8 cellular contexts compared by ENCODE assay signal in genomic region chr7:112080441-112080840, GRCh38.
DNase-seq lines count a peak whose midpoint lies in the region; ATAC-seq and TF ChIP-seq lines count a peak whose summit lies in the region.

No MANE protein-coding gene starts in this region.

- H3K4me3 ChIP-seq in right atrium auricular region (no peak overlapping the region), foreskin fibroblast (ENCODE audit: low read depth in 1 of 2, low read length in 2 of 2) (no peak overlapping the region)

- no peak for TF ChIP-seq CTCF in right atrium auricular region (IDR thresholded peaks at IDR 0.05)
- TF ChIP-seq CTCF in foreskin fibroblast (IDR thresholded peaks at IDR 0.05; ENCODE audit: low read depth, low read length), result no peak

- no peaks in the 10 kb centered on the region for H3K27me3 ChIP-seq in right atrium auricular region

- peaks cover 0 to 16% of the 10 kb centered on the region in 2 donors for H3K4me1 ChIP-seq in right atrium auricular region

- no peaks in the 10 kb centered on the region for H3K9me3 ChIP-seq in right atrium auricular region

- intact Hi-C loops in Right ventricle myocardium superior (cut with DNase I), result no loop called here

- ATAC-seq in Right ventricle myocardium superior (ENCODE audit: poor library complexity) (peak; percentile 64), HG03097 (IDR thresholded peaks at IDR 0.05; ENCODE audit: low FRiP score, unreplicated experiment) (peak; percentile 90)

- DNase-seq in Right ventricle myocardium superior (no peak), right atrium auricular region (ENCODE audit: low spot score) (no peak), RPMI7951 (ENCODE audit: low read depth) (peak; percentile 71), foreskin fibroblast (peak; percentile 90 to 93), smooth muscle cell of the brain vasculature (ENCODE audit: low read depth, low spot score) (peak; percentile 45), NCI-H526 treated with DMSO at 0.1 percent for 48 hours (lab: John Stamatoyannopoulos, UW) (no peak), NCI-H2107 treated with DMSO at 0.1 percent for 48 hours (lab: John Stamatoyannopoulos, UW; ENCODE audit: unreplicated experiment) (no peak)

- peak overlapping the region in 1 of 2 donors; percentile 39 for H3K27ac ChIP-seq in right atrium auricular region

- no peaks in the 10 kb centered on the region for H3K36me3 ChIP-seq in right atrium auricular region

Comparison
In these comparisons a context has a peak if more than half of its experiments do, and no peak if none do; other contexts are left out.
1. DNase-seq: peak in RPMI7951 (single experiment), foreskin fibroblast (2 of 2) and smooth muscle cell of the brain vasculature (single experiment); none in Right ventricle myocardium superior (single experiment), right atrium auricular region (single experiment), NCI-H526 treated with DMSO at 0.1 percent for 48 hours (single experiment) and NCI-H2107 treated with DMSO at 0.1 percent for 48 hours (single experiment).